22 cellular contexts compared by ENCODE assay signal in genomic region chr21:43816611-43817071, GRCh38. TPM values are rescaled to one million over a fixed set of nuclear protein-coding genes. Genes with fewer than 3 reads are reported as not detected.
DNase-seq lines count a peak whose midpoint lies in the region; ATAC-seq, FAIRE-seq and TF ChIP-seq lines count a peak whose summit lies in the region.
"Had no signal": no experiment of that assay in that cellular context is flagged by ENCODE, and none has a peak within 500 bp of the region (broad histone marks: within the 10 kb centered on the region; RNA-seq: fewer than 3 reads in every experiment).

No MANE protein-coding gene starts in this region.

- TF ChIP-seq CTCF in GM12873 (IDR thresholded peaks at IDR 0.05; ENCODE audit: insufficient read depth, low read depth, low read length, missing control alignments) (peak; percentile 13), KMS-11 (conservative IDR thresholded peaks at IDR 0.05; ENCODE audit: low read depth, low read length) (peak; percentile 10; the same call in 1 of the 2 replicates), GM12878 (IDR thresholded peaks at IDR 0.05 in 2 of 3, conservative IDR thresholded peaks at IDR 0.05 in 1 of 3; ENCODE audit: control insufficient read depth in 2 of 3, extremely low read depth in 1 of 3, insufficient read depth in 1 of 3, low read depth in 3 of 3, low read length in 3 of 3) (peak in 2 of 3 experiments; percentile 11 to 22; a peak in 3 of 6 replicates), psoas muscle (IDR thresholded peaks at IDR 0.05) (no peak)

- TF ChIP-seq POLR2A in GM12878 (IDR thresholded peaks at IDR 0.05; ENCODE audit: low read depth, low read length) = no peak

- no peak overlapping the region for H3K9ac ChIP-seq in KMS-11
- H3K9ac ChIP-seq in GM12878 (ENCODE audit: control insufficient read depth, insufficient read depth, low read length) = no peak overlapping the region

- H3K27me3 ChIP-seq in KMS-11 (ENCODE audit: insufficient read depth, low read depth) (no peaks in the 10 kb centered on the region), GM12878 (replicated peaks in 1 of 2; ENCODE audit: control insufficient read depth in 2 of 2, insufficient read depth in 2 of 2, low read length in 1 of 2) (no peaks in the 10 kb centered on the region), psoas muscle (ENCODE audit: insufficient read depth in 3 of 3, low read length in 2 of 3) (no peaks in the 10 kb centered on the region)
- H3K27me3 ChIP-seq: uterus had no signal

- H3K27me3 Mint-ChIP-seq in activated T-cell treated with anti-CD3 and anti-CD28 coated beads, Interleukin-2, amount 50 U/mL, for 24 hours = no peaks in the 10 kb centered on the region

- no peak overlapping the region for H3K27ac ChIP-seq in KMS-11
- no peak overlapping the region for H3K27ac ChIP-seq in GM12878 (ENCODE audit: control insufficient read depth, insufficient read depth)
- H3K27ac ChIP-seq in psoas muscle = no peak overlapping the region
- H3K27ac ChIP-seq: uterus had no signal

- H2AFZ ChIP-seq in KMS-11 (ENCODE audit: low read depth) (no peak overlapping the region), GM12878 (ENCODE audit: control insufficient read depth, low read depth, low read length) (no peak overlapping the region)

- no peak overlapping the region for H3K4me3 Mint-ChIP-seq in activated T-cell treated with anti-CD3 and anti-CD28 coated beads, Interleukin-2, amount 50 U/mL, for 24 hours
- H3K4me3 Mint-ChIP-seq: natural killer cell had no signal

- RAD21 ChIA-PET in GM12878 (lab: Charles Lee; ENCODE audit: unreplicated experiment) = interaction anchor here (0.6 to 2.5 kb wide), 3 partner anchors 11 to 228 kb away, joined by 3 to 12 read pairs (median 4); no protein-coding TSS in a partner anchor

- H3K4me3 ChIP-seq in KMS-11 (IDR thresholded peaks at IDR 0.05; ENCODE audit: insufficient read depth, low read depth, low read length) (no peak overlapping the region), GM12878 (no peak overlapping the region), psoas muscle (no peak overlapping the region)
- H3K4me3 ChIP-seq: uterus had no signal

- H3K36me3 ChIP-seq in KMS-11 (ENCODE audit: insufficient read depth) = no peaks in the 10 kb centered on the region
- no peaks in the 10 kb centered on the region for H3K36me3 ChIP-seq in GM12878 (ENCODE audit: control insufficient read depth in 2 of 2, insufficient read depth in 2 of 2, low read length in 1 of 2)
- no peaks in the 10 kb centered on the region for H3K36me3 ChIP-seq in psoas muscle (ENCODE audit: insufficient read depth in 1 of 2, low read depth in 1 of 2)
- H3K36me3 ChIP-seq: uterus had no signal

- H3K79me2 ChIP-seq in KMS-11 (ENCODE audit: insufficient read depth, low read depth) = no peaks in the 10 kb centered on the region
- H3K79me2 ChIP-seq in GM12878 (ENCODE audit: control insufficient read depth, insufficient read depth, low read length) = no peaks in the 10 kb centered on the region

- no peak overlapping the region for H3K4me2 ChIP-seq in KMS-11
- H3K4me2 ChIP-seq in GM12878 (ENCODE audit: control insufficient read depth, insufficient read depth) = no peak overlapping the region

- POLR2A ChIA-PET in GM12878 (lab: Charles Lee) = interaction anchor here (1.1 to 1.6 kb wide), 2 partner anchors 9 to 72 kb away, joined by 3 to 4 read pairs; no protein-coding TSS in a partner anchor

- 44% methylated on average over 14 of the region's 14 CpGs for WGBS in GM12878 (ENCODE audit: insufficient coverage, insufficient replicate concordance, low lambda C conversion rate, missing lambda C conversion rate)
- WGBS in psoas muscle, 3 donors = 75 to 79% (median 78%) methylated on average over 14 of the region's 14 CpGs

- H3K4me1 Mint-ChIP-seq in activated T-cell treated with anti-CD3 and anti-CD28 coated beads, Interleukin-2, amount 50 U/mL, for 24 hours (ENCODE audit: low read depth) = peaks cover 4% of the 10 kb centered on the region

- FAIRE-seq in GM12878 (lab: Jason Lieb, UNC) = no peak
- FAIRE-seq: GM18507, keratinocyte, small intestine had no signal

- H4K20me1 ChIP-seq in KMS-11 (ENCODE audit: insufficient read depth) = no peaks in the 10 kb centered on the region
- no peaks in the 10 kb centered on the region for H4K20me1 ChIP-seq in GM12878 (ENCODE audit: control insufficient read depth, insufficient read depth)

- SMC1A ChIA-PET in GM12878 (lab: Charles Lee; ENCODE audit: uncharacterized antibody, unreplicated experiment) = interaction anchor here (0.6 to 1.0 kb wide), 2 partner anchors 114 to 258 kb away, joined by 4 read pairs; no protein-coding TSS in a partner anchor

- in situ Hi-C loops in GM12878 (cut with MboI) = no loop called here

- DNase-seq in GM12878 (ENCODE audit: low read depth, low spot score) (no peak), psoas muscle (peak; percentile 9 to 53), DMS79 (lab: John Stamatoyannopoulos, UW) (no peak)
- DNase-seq in activated T-cell treated with anti-CD3 and anti-CD28 coated beads, Interleukin-2, amount 50 U/mL, for 24 hours = no peak
- DNase-seq in stimulated activated CD4-positive, alpha-beta T cell treated with anti-CD3 and anti-CD28 coated beads, Interleukin-4, amount 100 ng/mL, for 1 hour = no peak
- DNase-seq: activated CD4-positive, alpha-beta T cell treated with anti-CD3 and anti-CD28 coated beads, Interleukin-2, amount 50 U/mL, for 48 hours; activated naive CD4-positive, alpha-beta T cell treated with Interleukin-2 at 50 U/mL for 16 hours; anterior cingulate cortex; Calu3; HCEC 1CT; mesendoderm; natural killer cell; NCI-H146; RPMI8226; small intestine; stimulated activated CD4-positive, alpha-beta T cell treated with anti-CD3 and anti-CD28 coated beads, Interleukin-4, amount 100 ng/mL, for 4 hours; substantia nigra; uterus had no signal

- no peak for TF ChIP-seq RAD21 in GM12878 (IDR thresholded peaks at IDR 0.05; ENCODE audit: insufficient read depth, low read depth, low read length)

- CTCF ChIA-PET in GM12878 (lab: Yijun Ruan, JAX) = interaction anchor here (0.8 to 3.4 kb wide), 5 partner anchors 21 to 122 kb away, joined by 3 to 16 read pairs (median 4); no protein-coding TSS in a partner anchor

- H3K4me1 ChIP-seq in KMS-11 (ENCODE audit: low read depth, poor library complexity, severe bottlenecking) = no peaks in the 10 kb centered on the region
- peaks cover 6% of the 10 kb centered on the region for H3K4me1 ChIP-seq in GM12878 (ENCODE audit: control insufficient read depth, insufficient read depth, low read length)
- H3K4me1 ChIP-seq in psoas muscle = peaks cover 10% of the 10 kb centered on the region
- H3K4me1 ChIP-seq: uterus had no signal

- peaks cover 5% of the 10 kb centered on the region for H3K36me3 Mint-ChIP-seq in activated T-cell treated with anti-CD3 and anti-CD28 coated beads, Interleukin-2, amount 50 U/mL, for 24 hours (ENCODE audit: low read depth)
- H3K36me3 Mint-ChIP-seq: natural killer cell had no signal

- no peak overlapping the region for H3K27ac Mint-ChIP-seq in activated T-cell treated with anti-CD3 and anti-CD28 coated beads, Interleukin-2, amount 50 U/mL, for 24 hours
- H3K27ac Mint-ChIP-seq: natural killer cell had no signal

- BruUV-seq in GM12878 (replicated peaks; lab: Mats Ljungman, UMichigan) = no TSS peak

- H3K9me3 Mint-ChIP-seq in activated T-cell treated with anti-CD3 and anti-CD28 coated beads, Interleukin-2, amount 50 U/mL, for 24 hours = peaks cover 5% of the 10 kb centered on the region
- H3K9me3 Mint-ChIP-seq: natural killer cell had no signal

- no peak for TF ChIP-seq EP300 in GM12878 (IDR thresholded peaks at IDR 0.05; ENCODE audit: borderline replicate concordance in 1 of 2, control insufficient read depth in 1 of 2, low read depth in 2 of 2, low read length in 2 of 2)

- intact Hi-C loops in GM12878 (cut with micrococcal nuclease; ENCODE audit: unreplicated experiment) (no loop called here), psoas muscle (cut with DNase I) (loop anchor here in 1 of 2 donors (10.0 kb wide), 2 partner anchors 48 to 62 kb away; partner anchors contain the start of gene AGPAT3)

- H3K9me3 ChIP-seq in GM12878 (replicated peaks; ENCODE audit: control insufficient read depth, insufficient read depth, low read length) = no peaks in the 10 kb centered on the region; the same call in 2 of the 3 replicates
- H3K9me3 ChIP-seq in psoas muscle = no peaks in the 10 kb centered on the region

- peak; percentile 32 for ATAC-seq in GM12878
- no peak for ATAC-seq in psoas muscle
- ATAC-seq: natural killer cell had no signal

RNA-seq across cellular contexts. Expression of gene RRP1, which starts 27.3 kb away (rescaled TPM):
- 118 and 141 TPM in 2 replicates for total RNA-seq in GM12878 (2013; cell fraction: nucleolus; rRNA removed)
- total RNA-seq in GM12878 (2014; rRNA removed) = 32.5 and 40.9 TPM in 2 replicates
- total RNA-seq in GM12878 (2014; rRNA removed; fragmentation: Illumina TruSeq; extraction: Trizol) = 22.3 and 23.8 TPM in 2 replicates
- total RNA-seq in GM12878 (2021) = 58.7 and 65.3 TPM in 2 replicates
- polyA plus RNA-seq in GM12878 (2011; ENCODE audit: low read depth) = 12.8 TPM
- polyA plus RNA-seq in GM12878 (2011; rRNA removed) = 21.8 and 26.0 TPM in 2 replicates
- 24.5 and 28.0 TPM in 2 replicates for polyA plus RNA-seq in GM12878 (2011; cell fraction: cytosol; rRNA removed)
- polyA plus RNA-seq in GM12878 (2011; cell fraction: nucleus; rRNA removed) = 94.1 and 106 TPM in 2 replicates
- 24.5 and 28.7 TPM in 2 replicates for polyA plus RNA-seq in GM12878 (2012)
- polyA plus RNA-seq in GM12878 (2014; fragmentation: Illumina TruSeq; extraction: Trizol) = 27.4 and 48.9 TPM in 2 replicates
- 1 to 10 TPM in 1 of 2 experiments, under 1 TPM in 1; 0.34 to 4.3 TPM for polyA plus RNA-seq in GM12878 (2014; fragmentation: Nextera tagmentation; extraction: Ambion mirVana)
- polyA plus RNA-seq in GM12878 (2014; rRNA removed) = 29.3 and 33.8 TPM in 2 replicates
- 10 to 100 TPM; 56.1 to 70.8 TPM for polyA plus RNA-seq in GM12878 (2016; fragmentation: Nextera tagmentation; extraction: Ambion mirVana)
- polyA minus RNA-seq in GM12878 (2011; rRNA and poly(A)+ RNA removed) = 18.4 and 26.8 TPM in 2 replicates
- polyA minus RNA-seq in GM12878 (2011; cell fraction: cytosol; rRNA and poly(A)+ RNA removed) = 8.8 and 11.2 TPM in 2 replicates
- polyA minus RNA-seq in GM12878 (2011; cell fraction: nucleus; rRNA and poly(A)+ RNA removed) = 38.6 and 59.0 TPM in 2 replicates
- total RNA-seq in psoas muscle = 10 to 100 TPM in 3 of 4 donors, 1 to 10 TPM in 1; 9.5 to 29.7 (median 19.2) TPM
- polyA plus RNA-seq in psoas muscle = 10 to 100 TPM; 14.7 to 22.0 (median 16.3) TPM

RNA-seq across cellular contexts. Expression of gene CSTB, which starts 40.5 kb away (rescaled TPM):
- total RNA-seq in GM12878 (2013; cell fraction: nucleolus; rRNA removed) = 9.7 and 10.0 TPM in 2 replicates
- total RNA-seq in GM12878 (2014; rRNA removed) = 18.6 and 25.9 TPM in 2 replicates
- total RNA-seq in GM12878 (2014; rRNA removed; fragmentation: Illumina TruSeq; extraction: Trizol) = 20.4 and 20.6 TPM in 2 replicates
- total RNA-seq in GM12878 (2021) = 38.3 and 39.5 TPM in 2 replicates
- polyA plus RNA-seq in GM12878 (2011; ENCODE audit: low read depth) = 42.8 TPM
- 43.3 and 45.6 TPM in 2 replicates for polyA plus RNA-seq in GM12878 (2011; rRNA removed)
- polyA plus RNA-seq in GM12878 (2011; cell fraction: cytosol; rRNA removed) = 75.9 and 87.5 TPM in 2 replicates
- 33.9 and 42.2 TPM in 2 replicates for polyA plus RNA-seq in GM12878 (2011; cell fraction: nucleus; rRNA removed)
- polyA plus RNA-seq in GM12878 (2012) = 56.7 and 57.9 TPM in 2 replicates
- polyA plus RNA-seq in GM12878 (2014; fragmentation: Illumina TruSeq; extraction: Trizol) = 30.1 and 53.5 TPM in 2 replicates
- 10 to 100 TPM; 12.5 to 20.2 TPM for polyA plus RNA-seq in GM12878 (2014; fragmentation: Nextera tagmentation; extraction: Ambion mirVana)
- 51.8 and 68.2 TPM in 2 replicates for polyA plus RNA-seq in GM12878 (2014; rRNA removed)
- 10 to 100 TPM; 82.3 to 82.7 TPM for polyA plus RNA-seq in GM12878 (2016; fragmentation: Nextera tagmentation; extraction: Ambion mirVana)
- polyA minus RNA-seq in GM12878 (2011; rRNA and poly(A)+ RNA removed) = 31.5 and 36.7 TPM in 2 replicates
- 7.4 and 11.2 TPM in 2 replicates for polyA minus RNA-seq in GM12878 (2011; cell fraction: cytosol; rRNA and poly(A)+ RNA removed)
- polyA minus RNA-seq in GM12878 (2011; cell fraction: nucleus; rRNA and poly(A)+ RNA removed) = 9.4 and 9.8 TPM in 2 replicates
- 10 to 100 TPM; 16.0 to 24.8 (median 20.7) TPM for total RNA-seq in psoas muscle
- polyA plus RNA-seq in psoas muscle = 10 to 100 TPM; 16.7 to 35.2 (median 25.2) TPM

RNA-seq across cellular contexts. Expression of gene AGPAT3, which starts 48.4 kb away (rescaled TPM):
- 212 and 233 TPM in 2 replicates for total RNA-seq in GM12878 (2013; cell fraction: nucleolus; rRNA removed)
- total RNA-seq in GM12878 (2014; rRNA removed) (46.9 and 47.8 TPM in 2 replicates), GM12878 (2014; rRNA removed; fragmentation: Illumina TruSeq; extraction: Trizol) (26.1 and 28.2 TPM in 2 replicates), GM12878 (2021) (89.5 and 110 TPM in 2 replicates), psoas muscle (100 to 1,000 TPM in 1 of 4 donors, 10 to 100 TPM in 3; 47.9 to 117 (median 64.4) TPM)
- 17.3 TPM for polyA plus RNA-seq in GM12878 (2011; ENCODE audit: low read depth)
- polyA plus RNA-seq in GM12878 (2011; rRNA removed) (27.6 and 47.8 TPM in 2 replicates), GM12878 (2014; fragmentation: Illumina TruSeq; extraction: Trizol) (19.0 and 28.7 TPM in 2 replicates), GM12878 (2014; fragmentation: Nextera tagmentation; extraction: Ambion mirVana) (1 to 10 TPM; 1.2 to 3.7 TPM), GM12878 (2014; rRNA removed) (50.0 and 53.6 TPM in 2 replicates), GM12878 (2016; fragmentation: Nextera tagmentation; extraction: Ambion mirVana) (10 to 100 TPM; 17.5 to 33.0 TPM), psoas muscle (10 to 100 TPM; 28.4 to 70.0 (median 35.7) TPM)
- 59.2 and 60.5 TPM in 2 replicates for polyA plus RNA-seq in GM12878 (2011; cell fraction: cytosol; rRNA removed)
- 80.2 and 83.8 TPM in 2 replicates for polyA plus RNA-seq in GM12878 (2011; cell fraction: nucleus; rRNA removed)
- 36.8 and 49.6 TPM in 2 replicates for polyA plus RNA-seq in GM12878 (2012)
- 62.2 and 76.5 TPM in 2 replicates for polyA minus RNA-seq in GM12878 (2011; rRNA and poly(A)+ RNA removed)
- 24.3 and 30.6 TPM in 2 replicates for polyA minus RNA-seq in GM12878 (2011; cell fraction: cytosol; rRNA and poly(A)+ RNA removed)
- polyA minus RNA-seq in GM12878 (2011; cell fraction: nucleus; rRNA and poly(A)+ RNA removed) = 23.3 and 43.3 TPM in 2 replicates

Comparison
In these comparisons a context has a peak if more than half of its experiments do, and no peak if none do; other contexts are left out.
1. DNase-seq: peak in psoas muscle (2 of 2); none in GM12878 (single experiment), activated T-cell treated with anti-CD3 and anti-CD28 coated beads, Interleukin-2, amount 50 U/mL, for 24 hours (single experiment), DMS79 (single experiment) and stimulated activated CD4-positive, alpha-beta T cell treated with anti-CD3 and anti-CD28 coated beads, Interleukin-4, amount 100 ng/mL, for 1 hour (single experiment).